In the genomic region with DNA sequence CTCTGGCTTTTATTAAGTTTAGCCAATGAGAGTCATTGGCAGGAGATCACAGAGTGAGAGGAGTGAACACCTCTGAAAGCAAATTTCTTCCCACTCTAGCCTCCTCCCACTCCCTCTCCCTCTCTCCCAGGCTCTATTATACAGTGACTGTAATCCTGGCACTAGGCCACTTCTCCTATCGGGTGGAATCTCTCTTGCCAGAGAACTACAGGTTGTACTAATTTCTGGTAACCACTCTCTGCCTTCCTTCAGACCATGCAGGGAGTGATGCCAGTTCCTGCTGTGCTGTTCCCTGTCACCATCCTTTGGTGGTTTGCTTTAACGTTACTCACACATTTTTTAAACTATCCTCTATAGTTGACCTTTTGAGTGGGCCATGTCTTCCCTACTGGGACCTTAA, we compare ENCODE assay signal across 9 cellular contexts.
DNase-seq lines count a peak whose midpoint lies in the region; ATAC-seq and TF ChIP-seq lines count a peak whose summit lies in the region.
"Had no signal": no experiment of that assay in that cellular context is flagged by ENCODE, and none has a peak within 500 bp of the region (broad histone marks: within the 10 kb centered on the region; RNA-seq: fewer than 3 reads in every experiment).

No MANE protein-coding gene starts in this region.

- H3K27me3 Mint-ChIP-seq in osteocyte (ENCODE audit: unreplicated experiment), result no peaks in the 10 kb centered on the region

- H3K9me3 Mint-ChIP-seq in osteocyte (ENCODE audit: unreplicated experiment), result peaks cover 3% of the 10 kb centered on the region

- DNase-seq in GM03348 (ENCODE audit: low spot score) (peak; percentile 40), NCI-H1092 treated with DMSO at 0.1 percent for 48 hours (lab: John Stamatoyannopoulos, UW) (peak; percentile 22), cardiac fibroblast (ENCODE audit: low read depth in 2 of 2) (peak; percentile 59 to 75), osteocyte (ENCODE audit: extremely low spot score, unreplicated experiment) (no peak), posterior cingulate gyrus (no peak), nucleus accumbens (lab: John Stamatoyannopoulos, UW) (no peak)
- DNase-seq: activated CD8-positive, alpha-beta memory T cell treated with anti-CD3 and anti-CD28 coated beads, Interleukin-2, amount 50 U/mL, for 48 hours; NCI-H526 treated with DMSO at 0.1 percent for 48 hours had no signal

- no peaks in the 10 kb centered on the region for H3K36me3 Mint-ChIP-seq in osteocyte (ENCODE audit: unreplicated experiment)

- no peak for TF ChIP-seq CTCF in cardiac fibroblast (IDR thresholded peaks at IDR 0.05; ENCODE audit: low read depth, low read length)
- TF ChIP-seq CTCF in osteocyte (IDR thresholded peaks at IDR 0.05), result peak; percentile 30

- H3K27ac Mint-ChIP-seq in osteocyte (ENCODE audit: unreplicated experiment), result peak overlapping the region; percentile 81

- H3K4me3 Mint-ChIP-seq in osteocyte (ENCODE audit: unreplicated experiment), result no peak overlapping the region

- no peak overlapping the region for H3K4me3 ChIP-seq in cardiac fibroblast (replicated peaks in 1 of 2; ENCODE audit: low read depth in 2 of 2, low read length in 2 of 2)

- no peak for ATAC-seq in HG03469 (IDR thresholded peaks at IDR 0.05; ENCODE audit: unreplicated experiment)

- intact Hi-C loops in posterior cingulate gyrus (cut with DNase I), result no loop called here

- H3K4me1 Mint-ChIP-seq in osteocyte (ENCODE audit: unreplicated experiment), result peaks cover 78% of the 10 kb centered on the region

Comparison
In these comparisons a context has a peak if more than half of its experiments do, and no peak if none do; other contexts are left out.
1. DNase-seq: peak in GM03348 (single experiment), NCI-H1092 treated with DMSO at 0.1 percent for 48 hours (single experiment) and cardiac fibroblast (2 of 2); none in osteocyte (single experiment), posterior cingulate gyrus (0 of 10) and nucleus accumbens (0 of 56).